ENCODE assay signal across 9 cellular contexts in the genomic region with DNA sequence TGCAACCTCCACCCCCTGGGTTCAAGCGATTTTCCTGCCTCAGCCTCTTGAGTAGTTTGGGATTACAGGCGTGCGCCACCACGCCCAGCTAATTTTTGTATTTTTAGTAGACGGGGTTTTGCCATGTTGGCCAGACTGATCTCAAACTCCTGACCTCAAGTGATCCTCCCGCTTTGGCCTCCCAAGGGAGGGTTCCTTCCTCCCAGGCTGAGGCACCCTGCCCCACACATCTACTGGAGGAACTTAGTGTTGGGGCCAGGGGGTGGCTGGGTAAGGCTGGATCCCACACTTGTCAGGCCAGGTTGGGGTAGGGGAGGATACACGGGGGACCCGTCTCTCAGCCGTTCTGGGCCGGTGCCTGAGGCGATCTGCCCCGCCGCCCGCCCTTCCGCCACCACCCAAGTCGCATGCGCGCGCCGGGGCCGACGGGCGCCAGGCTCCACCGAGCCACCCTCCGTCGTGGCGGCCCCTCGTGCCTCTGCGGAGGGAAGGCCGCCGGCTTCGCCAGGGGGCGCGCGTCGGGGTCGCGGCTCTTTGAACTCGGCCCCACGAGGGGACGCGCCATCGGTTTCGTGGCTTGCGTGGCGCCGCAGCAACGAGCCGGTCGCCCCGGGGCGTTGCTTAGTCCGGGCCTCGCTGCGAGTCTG. TPM values are rescaled to one million over a fixed set of nuclear protein-coding genes. Genes with fewer than 3 reads are reported as not detected.
DNase-seq lines count a peak whose midpoint lies in the region; ATAC-seq, FAIRE-seq and TF ChIP-seq lines count a peak whose summit lies in the region.
"Had no signal": no experiment of that assay in that cellular context is flagged by ENCODE, and none has a peak within 500 bp of the region (broad histone marks: within the 10 kb centered on the region; RNA-seq: fewer than 3 reads in every experiment).

No MANE protein-coding gene starts in this region.

- H3K4me1 ChIP-seq in K562 (replicated peaks in 1 of 2; ENCODE audit: control insufficient read depth in 2 of 2, insufficient read depth in 2 of 2, low read length in 2 of 2) (peaks cover 9 to 43% of the 10 kb centered on the region in 2 experiments; a peak in 4 of 5 replicates), kidney (ENCODE audit: control insufficient read depth in 1 of 2, insufficient read depth in 1 of 2, low read depth in 1 of 2, low read length in 2 of 2) (peaks cover 21 to 24% of the 10 kb centered on the region in 2 donors)

- no peak for TF ChIP-seq POLR2A in K562 (conservative IDR thresholded peaks at IDR 0.05)

- WGBS in K562 (ENCODE audit: insufficient coverage, low coverage, missing lambda C conversion rate), result 23% methylated on average over 46 of the region's 55 CpGs

- no peak for TF ChIP-seq RAD21 in K562 (CRISPR knock-in tag; conservative IDR thresholded peaks at IDR 0.05 in 1 of 2, IDR thresholded peaks at IDR 0.05 in 1 of 2)

- TF ChIP-seq EP300 in K562 (IDR thresholded peaks at IDR 0.05; ENCODE audit: low read length), result no peak

- DNase-seq in COLO829 (ENCODE audit: low spot score), result peak; percentile 27
- peak; percentile 87 for DNase-seq in OCI-M1 (lab: John Stamatoyannopoulos, UW)
- DNase-seq in K562 (ENCODE audit: extremely low read depth in 1 of 4, low spot score in 3 of 4), result peak in 2 of 4 experiments; percentile 84 to 86
- no peak for DNase-seq in kidney
- DNase-seq in stimulated activated CD8-positive, alpha-beta memory T cell treated with anti-CD3 and anti-CD28 coated beads, Interleukin-7, amount 100 ng/mL, for 24 hours (ENCODE audit: low read depth), result peak; percentile 36
- no peak for DNase-seq in SHP77 treated with DMSO at 0.1 percent for 48 hours (lab: John Stamatoyannopoulos, UW)

- H3K36me3 ChIP-seq in K562 (ENCODE audit: control insufficient read depth, insufficient read depth, low read length), result no peaks in the 10 kb centered on the region
- H3K36me3 ChIP-seq in kidney (ENCODE audit: control insufficient read depth in 1 of 2, insufficient read depth in 2 of 2, low read length in 2 of 2), result no peaks in the 10 kb centered on the region

- H2AFZ ChIP-seq in K562 (ENCODE audit: low read depth, low read length), result peak overlapping the region; percentile 85

- TF ChIP-seq CTCF in K562 (IDR thresholded peaks at IDR 0.05 in 2 of 3, conservative IDR thresholded peaks at IDR 0.05 in 1 of 3; ENCODE audit: insufficient read depth in 2 of 3, low read depth in 1 of 3, low read length in 3 of 3) (peak in 1 of 3 experiments; percentile 36; a peak in 2 of 6 replicates), kidney (IDR thresholded peaks at IDR 0.05; ENCODE audit: borderline replicate concordance, extremely low read depth, insufficient read depth) (no peak)

- H3K4me3 ChIP-seq in K562 (peak overlapping the region; percentile 53), kidney (ENCODE audit: low read length in 2 of 2) (peak overlapping the region; percentile 16 to 69)

- FAIRE-seq in K562 (lab: Jason Lieb, UNC) (no peak), kidney (lab: Jason Lieb, UNC) (no peak)
- FAIRE-seq: endometrium had no signal

- in situ Hi-C loops in K562 (cut with MboI), result no loop called here

- H4K20me1 ChIP-seq in K562 (replicated peaks; ENCODE audit: control insufficient read depth, insufficient read depth, low read length), result no peaks in the 10 kb centered on the region

- peak overlapping the region; percentile 49 for H3K4me2 ChIP-seq in K562 (ENCODE audit: insufficient read depth, low read length)

- no peaks in the 10 kb centered on the region for H3K9me1 ChIP-seq in K562 (ENCODE audit: control insufficient read depth, insufficient read depth, low read length)

- ATAC-seq in GM18861 (IDR thresholded peaks at IDR 0.05; ENCODE audit: unreplicated experiment) (peak; percentile 15), HG03025 (IDR thresholded peaks at IDR 0.05; ENCODE audit: low FRiP score, unreplicated experiment) (peak; percentile 24), K562 (peak; percentile 46)

- peaks cover 0 to 6% of the 10 kb centered on the region in 2 experiments; a peak in 1 of 5 replicates for H3K27me3 ChIP-seq in K562 (ENCODE audit: control insufficient read depth in 2 of 2, insufficient read depth in 2 of 2, low read length in 2 of 2)

- H3K27ac ChIP-seq in K562 (ENCODE audit: extremely low read depth, low read depth, low read length) (peak overlapping the region; percentile 64), kidney (ENCODE audit: low read depth in 2 of 2, low read length in 2 of 2) (peak overlapping the region; percentile 89 to 91)

- no peaks in the 10 kb centered on the region for H3K79me2 ChIP-seq in K562 (ENCODE audit: control insufficient read depth, insufficient read depth, low read length)

- BruUV-seq in K562 (replicated peaks; lab: Mats Ljungman, UMichigan), result no TSS peak

- intact Hi-C loops in K562 (cut with micrococcal nuclease), result loop anchor here (1.0 to 5.0 kb wide), 2 partner anchors 81 to 131 kb away; no protein-coding TSS in a partner anchor
- intact Hi-C loops in kidney (cut with DNase I), result no loop called here

- peak overlapping the region; percentile 67 to 98; a peak in 3 of 4 replicates for H3K9ac ChIP-seq in K562 (ENCODE audit: insufficient read depth in 1 of 2, low read depth in 2 of 2, low read length in 2 of 2)
- peak overlapping the region; percentile 39 to 53 for H3K9ac ChIP-seq in kidney (ENCODE audit: low read length in 2 of 2)

- POLR2A ChIA-PET in K562 (lab: Yijun Ruan, JAX), result interaction anchor here (0.7 to 1.8 kb wide), 4 partner anchors 9 to 201 kb away, joined by 3 to 6 read pairs (median 4); partner anchors contain the start of gene PGAP3

- CTCF ChIA-PET in K562 (lab: Yijun Ruan, JAX; ENCODE audit: low intra/inter-chr PET ratio), result interaction anchor here (0.6 to 6.1 kb wide), 7 partner anchors 23 to 723 kb away, joined by 3 to 118 read pairs (median 6); partner anchors contain the start of gene MIEN1

- no peaks in the 10 kb centered on the region for H3K9me3 ChIP-seq in K562 (replicated peaks; ENCODE audit: control insufficient read depth, insufficient read depth, low read depth, low read length)
- no peaks in the 10 kb centered on the region for H3K9me3 ChIP-seq in kidney (ENCODE audit: control insufficient read depth in 1 of 2, low read length in 2 of 2)

RNA-seq across cellular contexts. Expression of gene GRB7, which starts 15.9 kb away (rescaled TPM):
- 7.8 and 23.1 TPM in 2 replicates for total RNA-seq in K562 (2011; cell fraction: chromatin; rRNA removed; ENCODE audit: low replicate concordance)
- total RNA-seq in K562 (2011; cell fraction: nucleolus; rRNA removed), result 14.2 and 16.3 TPM in 2 replicates
- 10.2 and 11.2 TPM in 2 replicates for total RNA-seq in K562 (2011; cell fraction: nucleoplasm; rRNA removed)
- total RNA-seq in K562 (2014; rRNA removed) (5.1 and 5.9 TPM in 2 replicates), K562 (2014; rRNA removed; fragmentation: Illumina TruSeq; extraction: Trizol) (1.9 and 2.2 TPM in 2 replicates), K562 (2015; rRNA removed; fragmentation: Illumina TruSeq; extraction: Trizol) (1.6 and 2.1 TPM in 2 replicates), K562 (2021) (5.0 and 6.0 TPM in 2 replicates), kidney (72.5 TPM)
- polyA plus RNA-seq in K562 (2011; rRNA removed) (1.6 and 2.4 TPM in 2 replicates), K562 (2014; fragmentation: Illumina TruSeq; extraction: Trizol) (6.2 and 6.4 TPM in 2 replicates), K562 (2014; fragmentation: Nextera tagmentation; extraction: Ambion mirVana) (under 1 TPM; 0.04 to 0.08 TPM), K562 (2014; rRNA removed) (3.0 and 4.1 TPM in 2 replicates), kidney (ENCODE audit: insufficient read depth, low read depth, low replicate concordance) (20.9 TPM)
- polyA plus RNA-seq in K562 (2011; cell fraction: cytosol; rRNA removed), result 1.8 and 4.1 TPM in 2 replicates
- 7.6 and 13.2 TPM in 2 replicates for polyA plus RNA-seq in K562 (2011; cell fraction: nucleus; rRNA removed)
- polyA plus RNA-seq in K562 (2012), result 3.2 and 6.3 TPM in 2 replicates
- 0.87 and 1.7 TPM in 2 replicates for polyA minus RNA-seq in K562 (2011; rRNA and poly(A)+ RNA removed)
- 2.4 and 2.7 TPM in 2 replicates for polyA minus RNA-seq in K562 (2011; cell fraction: cytosol; rRNA and poly(A)+ RNA removed)
- polyA minus RNA-seq in K562 (2011; cell fraction: nucleus; rRNA and poly(A)+ RNA removed), result 2.4 and 3.4 TPM in 2 replicates

RNA-seq across cellular contexts. Expression of gene MIEN1, which starts 23.3 kb away (rescaled TPM):
- total RNA-seq in K562 (2011; cell fraction: chromatin; rRNA removed; ENCODE audit: low replicate concordance), result 17.7 and 44.9 TPM in 2 replicates
- 41.2 and 48.0 TPM in 2 replicates for total RNA-seq in K562 (2011; cell fraction: nucleolus; rRNA removed)
- total RNA-seq in K562 (2011; cell fraction: nucleoplasm; rRNA removed), result 37.9 and 44.1 TPM in 2 replicates
- total RNA-seq in K562 (2014; rRNA removed) (80.6 and 95.1 TPM in 2 replicates), K562 (2014; rRNA removed; fragmentation: Illumina TruSeq; extraction: Trizol) (58.3 and 61.3 TPM in 2 replicates), K562 (2015; rRNA removed; fragmentation: Illumina TruSeq; extraction: Trizol) (66.3 and 70.2 TPM in 2 replicates), K562 (2021) (65.7 and 67.9 TPM in 2 replicates), kidney (51.6 TPM)
- polyA plus RNA-seq in K562 (2011; rRNA removed) (60.8 and 81.8 TPM in 2 replicates), K562 (2014; fragmentation: Illumina TruSeq; extraction: Trizol) (114 and 142 TPM in 2 replicates), K562 (2014; fragmentation: Nextera tagmentation; extraction: Ambion mirVana) (10 to 100 TPM; 70.5 to 78.9 TPM), K562 (2014; rRNA removed) (103 and 135 TPM in 2 replicates), kidney (ENCODE audit: insufficient read depth, low read depth, low replicate concordance) (186 TPM)
- 63.1 and 98.3 TPM in 2 replicates for polyA plus RNA-seq in K562 (2011; cell fraction: cytosol; rRNA removed)
- polyA plus RNA-seq in K562 (2011; cell fraction: nucleus; rRNA removed), result 42.4 and 82.9 TPM in 2 replicates
- polyA plus RNA-seq in K562 (2012), result 80.4 and 82.0 TPM in 2 replicates
- polyA minus RNA-seq in K562 (2011; rRNA and poly(A)+ RNA removed), result 14.3 and 24.3 TPM in 2 replicates
- polyA minus RNA-seq in K562 (2011; cell fraction: cytosol; rRNA and poly(A)+ RNA removed), result 11.5 and 25.5 TPM in 2 replicates
- polyA minus RNA-seq in K562 (2011; cell fraction: nucleus; rRNA and poly(A)+ RNA removed), result 19.3 and 20.3 TPM in 2 replicates

RNA-seq across cellular contexts. Expression of gene ERBB2, which starts 53.8 kb away (rescaled TPM):
- 14.2 and 27.1 TPM in 2 replicates for total RNA-seq in K562 (2011; cell fraction: chromatin; rRNA removed; ENCODE audit: low replicate concordance)
- total RNA-seq in K562 (2011; cell fraction: nucleolus; rRNA removed), result 12.6 and 13.8 TPM in 2 replicates
- total RNA-seq in K562 (2011; cell fraction: nucleoplasm; rRNA removed), result 12.0 and 14.7 TPM in 2 replicates
- total RNA-seq in K562 (2014; rRNA removed) (3.3 and 3.5 TPM in 2 replicates), K562 (2014; rRNA removed; fragmentation: Illumina TruSeq; extraction: Trizol) (2.7 and 2.8 TPM in 2 replicates), K562 (2015; rRNA removed; fragmentation: Illumina TruSeq; extraction: Trizol) (2.5 and 3.2 TPM in 2 replicates), K562 (2021) (4.6 and 5.6 TPM in 2 replicates), kidney (186 TPM)
- polyA plus RNA-seq in K562 (2011; rRNA removed) (3.2 and 4.7 TPM in 2 replicates), K562 (2014; fragmentation: Illumina TruSeq; extraction: Trizol) (3.4 and 4.2 TPM in 2 replicates), K562 (2014; fragmentation: Nextera tagmentation; extraction: Ambion mirVana) (under 1 TPM; 0.74 to 0.79 TPM), K562 (2014; rRNA removed) (4.1 and 6.3 TPM in 2 replicates), kidney (ENCODE audit: insufficient read depth, low read depth, low replicate concordance) (76.5 TPM)
- polyA plus RNA-seq in K562 (2011; cell fraction: cytosol; rRNA removed), result 2.6 and 5.3 TPM in 2 replicates
- 9.1 and 15.6 TPM in 2 replicates for polyA plus RNA-seq in K562 (2011; cell fraction: nucleus; rRNA removed)
- 3.2 and 6.6 TPM in 2 replicates for polyA plus RNA-seq in K562 (2012)
- 3.3 and 5.3 TPM in 2 replicates for polyA minus RNA-seq in K562 (2011; rRNA and poly(A)+ RNA removed)
- polyA minus RNA-seq in K562 (2011; cell fraction: cytosol; rRNA and poly(A)+ RNA removed), result 2.5 TPM in 2 replicates
- 3.2 and 3.9 TPM in 2 replicates for polyA minus RNA-seq in K562 (2011; cell fraction: nucleus; rRNA and poly(A)+ RNA removed)

Comparison
In these comparisons a context has a peak if more than half of its experiments do, and no peak if none do; other contexts are left out.
1. DNase-seq: peak in COLO829 (single experiment), OCI-M1 (single experiment) and stimulated activated CD8-positive, alpha-beta memory T cell treated with anti-CD3 and anti-CD28 coated beads, Interleukin-7, amount 100 ng/mL, for 24 hours (single experiment); none in kidney (single experiment) and SHP77 treated with DMSO at 0.1 percent for 48 hours (single experiment).
2. Peak in every context shown above with its lines, with median percentiles within 50 percentile points of each other: ATAC-seq.